17 cellular contexts compared by ENCODE assay signal in genomic region chr3:64936570-64936969, GRCh38.
"Had no signal": no experiment of that assay in that cellular context is flagged by ENCODE, and none has a peak within 500 bp of the region (broad histone marks: within the 10 kb centered on the region; RNA-seq: fewer than 3 reads in every experiment).

No MANE protein-coding gene starts in this region.

- H3K27ac Mint-ChIP-seq: activated CD4-positive, alpha-beta memory T cell treated with anti-CD3 and anti-CD28 coated beads for 36 hours; activated naive CD4-positive, alpha-beta T cell treated with anti-CD3 and anti-CD28 coated beads, Interleukin-2, amount 50 U/mL, for 72 hours; activated T-cell treated with anti-CD3 and anti-CD28 coated beads, Interleukin-2, amount 50 U/mL, for 24 hours; naive B cell; T-helper 17 cell had no signal

- H3K27me3 Mint-ChIP-seq: activated CD4-positive, alpha-beta memory T cell treated with anti-CD3 and anti-CD28 coated beads for 36 hours; activated T-cell treated with anti-CD3 and anti-CD28 coated beads, Interleukin-2, amount 50 U/mL, for 24 hours; naive B cell; T-helper 17 cell had no signal

- H3K9me3 ChIP-seq: neutrophil had no signal

- H3K4me3 Mint-ChIP-seq: activated CD4-positive, alpha-beta memory T cell treated with anti-CD3 and anti-CD28 coated beads for 36 hours; activated T-cell treated with anti-CD3 and anti-CD28 coated beads, Interleukin-2, amount 50 U/mL, for 24 hours; T-helper 17 cell had no signal

- H3K36me3 Mint-ChIP-seq: activated CD4-positive, alpha-beta memory T cell treated with anti-CD3 and anti-CD28 coated beads for 36 hours; activated naive CD4-positive, alpha-beta T cell treated with anti-CD3 and anti-CD28 coated beads, Interleukin-2, amount 50 U/mL, for 72 hours; naive B cell had no signal

- H3K27ac ChIP-seq: neutrophil, transverse colon, WERI-Rb-1 had no signal

- H3K27me3 ChIP-seq: esophagus muscularis mucosa, heart right ventricle, neutrophil, transverse colon had no signal

- DNase-seq: activated CD4-positive, alpha-beta memory T cell treated with anti-CD3 and anti-CD28 coated beads for 36 hours; activated effector memory CD4-positive, alpha-beta T cell treated with anti-CD3 and anti-CD28 coated beads, Interleukin-2, amount 50 U/mL, for 16 hours; activated T-cell treated with anti-CD3 and anti-CD28 coated beads, Interleukin-2, amount 50 U/mL, for 24 hours; amygdala; heart right ventricle; naive B cell; posterior cingulate gyrus; stimulated activated CD4-positive, alpha-beta T cell treated with anti-CD3 and anti-CD28 coated beads, Interleukin-4, amount 100 ng/mL, for 24 hours; stimulated activated naive CD4-positive, alpha-beta T cell; T-helper 17 cell; transverse colon; WERI-Rb-1 had no signal

- H3K4me1 Mint-ChIP-seq: naive B cell, T-helper 17 cell had no signal

- H3K36me3 ChIP-seq: heart right ventricle, neutrophil, transverse colon, WERI-Rb-1 had no signal

- ATAC-seq: activated naive CD4-positive, alpha-beta T cell treated with anti-CD3 and anti-CD28 coated beads, Interleukin-2, amount 50 U/mL, for 72 hours; heart right ventricle; left lobe of liver; T-helper 17 cell had no signal

- H3K4me3 ChIP-seq: esophagus muscularis mucosa, heart right ventricle, skin epidermis, transverse colon had no signal
